1 cellular context compared by ENCODE assay signal in the genomic region with DNA sequence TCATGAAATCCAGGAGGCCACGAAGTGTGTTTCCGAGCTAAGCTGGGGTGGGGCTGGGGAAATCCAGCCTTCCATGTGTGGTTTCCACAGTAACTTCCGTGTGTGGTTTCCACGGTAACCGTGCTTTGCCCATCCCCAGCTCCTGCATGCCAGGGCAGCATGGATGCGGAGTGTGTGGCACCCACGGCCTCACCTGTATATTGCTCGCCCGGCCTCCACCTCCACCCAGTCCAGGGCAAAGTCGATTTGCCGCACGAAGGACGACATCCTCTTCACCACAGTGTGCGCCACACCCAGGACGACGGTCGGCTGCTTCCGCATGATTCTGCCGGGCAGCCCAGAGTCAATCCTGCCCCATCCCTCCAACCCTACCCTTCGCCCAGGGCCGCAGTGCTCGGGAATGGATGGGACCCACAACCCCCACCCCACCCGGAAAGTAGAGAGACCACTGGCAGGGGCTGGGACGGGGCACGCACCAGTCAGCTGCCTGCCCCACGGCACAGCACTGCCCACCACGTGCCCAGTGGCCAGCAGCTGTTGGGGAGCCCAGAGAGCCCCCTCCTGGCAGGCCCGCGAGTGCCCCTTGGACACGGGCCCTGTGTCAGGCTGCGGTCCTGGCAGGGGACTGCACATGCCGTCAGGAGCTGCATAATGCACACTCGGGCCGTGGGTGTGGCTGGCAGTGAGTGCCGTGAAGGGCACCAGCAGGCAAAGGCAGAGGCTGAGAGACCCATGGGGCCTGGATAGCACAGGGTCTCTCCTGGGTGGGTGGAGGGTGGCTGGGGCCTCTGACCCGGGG.
TF ChIP-seq lines count a peak whose summit lies in the region.

No MANE protein-coding gene starts in this region.

TF ChIP-seq in H1, 55 proteins besides CTCF, POLR2A, EP300 and RAD21:
- no peak for TF ChIP-seq SIX5 (IDR thresholded peaks at IDR 0.05; ENCODE audit: low read depth, low read length)
- no peak for TF ChIP-seq SP2 (IDR thresholded peaks at IDR 0.05; ENCODE audit: low read length)
- no peak for TF ChIP-seq CREB1 (IDR thresholded peaks at IDR 0.05)
- no peak for TF ChIP-seq ATF3 (IDR thresholded peaks at IDR 0.05; ENCODE audit: insufficient read depth, low read depth, low read length)
- no peak for TF ChIP-seq ATF2 (IDR thresholded peaks at IDR 0.05; ENCODE audit: low read length)
- TF ChIP-seq SP1 (IDR thresholded peaks at IDR 0.05; ENCODE audit: low read depth, low read length), result no peak
- TF ChIP-seq MAFK (IDR thresholded peaks at IDR 0.05; ENCODE audit: low read depth, low read length), result no peak
- TF ChIP-seq GABPA (IDR thresholded peaks at IDR 0.05; ENCODE audit: borderline replicate concordance, insufficient read depth, low read length), result no peak
- TF ChIP-seq ZNF274 (IDR thresholded peaks at IDR 0.05; ENCODE audit: borderline replicate concordance, extremely low read depth, low read length), result no peak
- no peak for TF ChIP-seq POLR2AphosphoS5 (IDR thresholded peaks at IDR 0.05; ENCODE audit: low read depth, low read length)
